In genomic region chrX:19585370-19586082, GRCh38 we compare ENCODE assay signal across 15 cellular contexts.
"Had no signal": no experiment of that assay in that cellular context is flagged by ENCODE, and none has a peak within 500 bp of the region (broad histone marks: within the 10 kb centered on the region; RNA-seq: fewer than 3 reads in every experiment).

No MANE protein-coding gene starts in this region.

- H3K36me3 ChIP-seq: adrenal gland, pancreas had no signal

- H3K27ac ChIP-seq: adrenal gland, pancreas, SJSA1, tibial artery had no signal

- H3K4me3 Mint-ChIP-seq: activated CD4-positive, alpha-beta memory T cell treated with anti-CD3 and anti-CD28 coated beads for 36 hours; activated naive CD4-positive, alpha-beta T cell treated with anti-CD3 and anti-CD28 coated beads, Interleukin-2, amount 50 U/mL, for 24 hours; activated T-cell treated with anti-CD3 and anti-CD28 coated beads, Interleukin-2, amount 50 U/mL, for 4 hours; endodermal cell; naive thymus-derived CD8-positive, alpha-beta T cell; stimulated activated memory B cell treated with anti-CD40 and anti-IgM and Interleukin-4, amounts not matched to agents 10 μg/mL and 1 μg/mL and 100 μg/mL, for 72 hours had no signal

- H3K27me3 Mint-ChIP-seq: activated CD4-positive, alpha-beta memory T cell treated with anti-CD3 and anti-CD28 coated beads for 36 hours; activated naive CD4-positive, alpha-beta T cell treated with anti-CD3 and anti-CD28 coated beads, Interleukin-2, amount 50 U/mL, for 24 hours; naive thymus-derived CD8-positive, alpha-beta T cell; stimulated activated memory B cell treated with anti-CD40 and anti-IgM and Interleukin-4, amounts not matched to agents 10 μg/mL and 1 μg/mL and 100 μg/mL, for 72 hours had no signal

- H3K9me3 Mint-ChIP-seq: activated CD4-positive, alpha-beta memory T cell treated with anti-CD3 and anti-CD28 coated beads for 36 hours; activated naive CD4-positive, alpha-beta T cell treated with anti-CD3 and anti-CD28 coated beads, Interleukin-2, amount 50 U/mL, for 24 hours; activated T-cell treated with anti-CD3 and anti-CD28 coated beads, Interleukin-2, amount 50 U/mL, for 4 hours; naive thymus-derived CD8-positive, alpha-beta T cell; stimulated activated memory B cell treated with anti-CD40 and anti-IgM and Interleukin-4, amounts not matched to agents 10 μg/mL and 1 μg/mL and 100 μg/mL, for 72 hours had no signal

- H3K9me3 ChIP-seq: adrenal gland, pancreas, SJSA1, tibial artery had no signal

- H3K4me1 ChIP-seq: adrenal gland, pancreas, SJSA1, tibial artery had no signal

- H3K4me3 ChIP-seq: adrenal gland, dorsolateral prefrontal cortex, pancreas, SJSA1, tibial artery had no signal

- ATAC-seq: activated CD4-positive, CD25-positive, alpha-beta regulatory T cell treated with anti-CD3 and anti-CD28 coated beads, Interleukin-2, amount 50 U/mL, for 24 hours; activated T-cell treated with anti-CD3 and anti-CD28 coated beads, Interleukin-2, amount 50 U/mL, for 4 hours; left colon; naive thymus-derived CD8-positive, alpha-beta T cell; pancreas; stimulated activated memory B cell treated with anti-CD40 and anti-IgM and Interleukin-4, amounts not matched to agents 10 μg/mL and 1 μg/mL and 100 μg/mL, for 72 hours had no signal

- DNase-seq: activated CD4-positive, alpha-beta memory T cell treated with anti-CD3 and anti-CD28 coated beads for 36 hours; activated effector memory CD4-positive, alpha-beta T cell treated with anti-CD3 and anti-CD28 coated beads, Interleukin-2, amount 50 U/mL, for 16 hours; activated T-cell treated with anti-CD3 and anti-CD28 coated beads, Interleukin-2, amount 50 U/mL, for 4 hours; adrenal gland; dorsolateral prefrontal cortex; endodermal cell; erythroblast; left colon; naive thymus-derived CD8-positive, alpha-beta T cell; pancreas; tibial artery had no signal

- H3K27me3 ChIP-seq: adrenal gland, pancreas, SJSA1, tibial artery had no signal

- H3K27ac Mint-ChIP-seq: activated CD4-positive, alpha-beta memory T cell treated with anti-CD3 and anti-CD28 coated beads for 36 hours; activated naive CD4-positive, alpha-beta T cell treated with anti-CD3 and anti-CD28 coated beads, Interleukin-2, amount 50 U/mL, for 24 hours; endodermal cell; stimulated activated memory B cell treated with anti-CD40 and anti-IgM and Interleukin-4, amounts not matched to agents 10 μg/mL and 1 μg/mL and 100 μg/mL, for 72 hours had no signal
